ENCODE assay signal across 23 cellular contexts in the genomic region with DNA sequence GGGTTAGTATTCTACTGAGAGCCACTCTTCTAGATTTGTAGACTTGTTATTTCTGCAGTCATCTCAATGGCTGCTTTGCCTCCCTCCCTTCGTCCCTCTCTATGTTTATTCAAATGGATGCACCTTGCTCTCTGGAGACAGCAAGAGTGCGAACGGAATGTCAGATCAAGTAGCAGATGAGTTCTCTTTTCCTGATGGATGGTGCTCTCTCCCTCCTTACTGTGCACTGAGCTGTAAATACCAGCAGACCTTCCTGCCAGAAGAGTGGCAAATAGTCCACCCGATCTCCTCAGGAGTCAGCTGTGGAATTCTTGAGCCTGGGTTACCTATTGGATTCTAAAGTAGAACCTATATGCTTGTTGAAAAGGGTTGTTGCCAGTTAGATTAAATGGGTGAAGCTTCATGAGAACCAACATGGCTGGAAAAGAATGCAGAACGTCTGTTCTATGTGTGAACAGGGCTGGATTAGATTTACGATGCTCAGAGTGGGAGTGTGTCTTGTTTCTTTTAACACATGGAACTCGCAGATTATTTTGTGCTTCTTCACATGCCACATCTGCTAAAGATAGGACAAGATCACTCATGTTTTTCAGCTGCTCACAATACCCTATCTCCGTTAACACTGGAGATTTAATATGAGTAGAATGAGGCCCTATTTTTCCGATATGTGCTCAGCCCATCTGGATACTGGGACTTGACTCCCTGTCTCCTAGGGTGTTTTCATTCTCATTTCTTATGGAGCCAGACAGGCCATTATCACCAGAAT. TPM values are rescaled to one million over a fixed set of nuclear protein-coding genes. Genes with fewer than 3 reads are reported as not detected.
DNase-seq lines count a peak whose midpoint lies in the region; TF ChIP-seq lines count a peak whose summit lies in the region.
"Had no signal": no experiment of that assay in that cellular context is flagged by ENCODE, and none has a peak within 500 bp of the region (broad histone marks: within the 10 kb centered on the region; RNA-seq: fewer than 3 reads in every experiment).

No MANE protein-coding gene starts in this region.

- H3K27ac ChIP-seq in HUES48 (ENCODE audit: low read depth, low read length) = peak overlapping the region; percentile 2
- H3K27ac ChIP-seq in parathyroid adenoma = peak overlapping the region; percentile 3
- H3K27ac ChIP-seq: ascending aorta, foreskin keratinocyte, neutrophil, psoas muscle, skin epidermis, tibial artery had no signal

- TF ChIP-seq CTCF in brain (conservative IDR thresholded peaks at IDR 0.05) (no peak), parathyroid adenoma (IDR thresholded peaks at IDR 0.05) (no peak)

- H3K4me3 Mint-ChIP-seq in brain = peak overlapping the region; percentile 15 to 97 (median 60)
- H3K4me3 Mint-ChIP-seq: activated naive CD4-positive, alpha-beta T cell treated with anti-CD3 and anti-CD28 coated beads for 36 hours; central memory CD8-positive, alpha-beta T cell; stimulated activated memory B cell treated with anti-CD40 and anti-IgM and Interleukin-4, amounts not matched to agents 10 μg/mL and 1 μg/mL and 100 μg/mL, for 72 hours had no signal

- H3K27ac Mint-ChIP-seq in brain = peak overlapping the region; percentile 3 to 64 (median 32)
- H3K27ac Mint-ChIP-seq: stimulated activated memory B cell treated with anti-CD40 and anti-IgM and Interleukin-4, amounts not matched to agents 10 μg/mL and 1 μg/mL and 100 μg/mL, for 72 hours; T-helper 1 cell treated with Interleukin-12 subunit alpha and Interleukin-12 subunit beta and Interleukin-4 antibody, amounts not matched to agents 30 μg/mL and 1 μg/mL, for 36 hours had no signal

- H3K4me1 Mint-ChIP-seq in brain = peaks cover 64% of the 10 kb centered on the region

- H3K4me1 ChIP-seq in HUES48 (ENCODE audit: control insufficient read depth, insufficient read depth, low read length) (peaks cover 59% of the 10 kb centered on the region), parathyroid adenoma (peaks cover 26% of the 10 kb centered on the region)
- H3K4me1 ChIP-seq: foreskin keratinocyte, psoas muscle had no signal

- H3K4me2 ChIP-seq in parathyroid adenoma (ENCODE audit: low read length) = no peak overlapping the region

- H3K4me3 ChIP-seq in HUES48 (ENCODE audit: low read depth, low read length) (peak overlapping the region; percentile 20; the same call in 1 of the 2 replicates), parathyroid adenoma (ENCODE audit: low read depth, low read length) (no peak overlapping the region)
- H3K4me3 ChIP-seq: ascending aorta, psoas muscle, skin epidermis, tibial artery had no signal

- H3K9ac ChIP-seq in HUES48 (ENCODE audit: low read depth, low read length) (no peak overlapping the region; the same call in 1 of the 2 replicates), parathyroid adenoma (no peak overlapping the region)

- DNase-seq in NCI-H524 (lab: John Stamatoyannopoulos, UW) = peak; percentile 20 to 76
- no peak for DNase-seq in NCI-H524 treated with DMSO at 0.1 percent for 48 hours (lab: John Stamatoyannopoulos, UW)
- no peak for DNase-seq in COLO829 (ENCODE audit: low spot score)
- no peak for DNase-seq in NCI-H82 (lab: John Stamatoyannopoulos, UW)
- DNase-seq in HT-29 (ENCODE audit: low spot score) = no peak
- DNase-seq: activated naive CD4-positive, alpha-beta T cell treated with anti-CD3 and anti-CD28 coated beads for 36 hours; DMS79; foreskin keratinocyte; NCI-H510A treated with DMSO at 0.1 percent for 48 hours; psoas muscle; stimulated activated CD4-positive, alpha-beta T cell treated with anti-CD3 and anti-CD28 coated beads, Interleukin-1b, Interleukin-23, amount 100 ng/mL, for 48 hours; tibial artery had no signal

- H3K27me3 ChIP-seq in HUES48 (ENCODE audit: control insufficient read depth, insufficient read depth, low read length) (peaks cover 13% of the 10 kb centered on the region), parathyroid adenoma (ENCODE audit: control insufficient read depth, insufficient read depth, low read length) (no peaks in the 10 kb centered on the region)
- H3K27me3 ChIP-seq: ascending aorta, tibial artery had no signal

- H3K9me3 ChIP-seq in HUES48 (ENCODE audit: control insufficient read depth, insufficient read depth, low read length) (no peaks in the 10 kb centered on the region), parathyroid adenoma (ENCODE audit: control insufficient read depth, low read length) (no peaks in the 10 kb centered on the region)
- H3K9me3 ChIP-seq: ascending aorta, neutrophil, psoas muscle, tibial artery had no signal

- H3K9me3 Mint-ChIP-seq in brain = peaks cover 0 to 5% (median 0%) of the 10 kb centered on the region in 5 experiments
- H3K9me3 Mint-ChIP-seq: activated naive CD4-positive, alpha-beta T cell treated with anti-CD3 and anti-CD28 coated beads for 36 hours; central memory CD8-positive, alpha-beta T cell; stimulated activated memory B cell treated with anti-CD40 and anti-IgM and Interleukin-4, amounts not matched to agents 10 μg/mL and 1 μg/mL and 100 μg/mL, for 72 hours had no signal

- no peak overlapping the region for H2AFZ ChIP-seq in parathyroid adenoma

- H3K36me3 Mint-ChIP-seq in brain = peaks cover 15% of the 10 kb centered on the region
- H3K36me3 Mint-ChIP-seq: stimulated activated memory B cell treated with anti-CD40 and anti-IgM and Interleukin-4, amounts not matched to agents 10 μg/mL and 1 μg/mL and 100 μg/mL, for 72 hours had no signal

- H3K36me3 ChIP-seq in HUES48 (ENCODE audit: control insufficient read depth, insufficient read depth, low read length) (no peaks in the 10 kb centered on the region), parathyroid adenoma (ENCODE audit: control insufficient read depth, insufficient read depth, low read length) (no peaks in the 10 kb centered on the region)
- H3K36me3 ChIP-seq: ascending aorta, neutrophil, tibial artery had no signal

- H3K27me3 Mint-ChIP-seq in brain = peaks cover 19% of the 10 kb centered on the region
- H3K27me3 Mint-ChIP-seq: central memory CD8-positive, alpha-beta T cell had no signal

- peaks cover 17% of the 10 kb centered on the region for H3K79me2 ChIP-seq in parathyroid adenoma

RNA-seq across cellular contexts. Expression of a gene that starts 6.1 kb away (rescaled TPM):
- 181 TPM for polyA plus RNA-seq in brain (ENCODE audit: insufficient read depth, low read depth, low replicate concordance)
- 0.10 TPM in 1 of 2 replicates, not detected in the other for total RNA-seq in HT-29 (2014; rRNA removed; shearing (Covaris generic))
- total RNA-seq: A172, lung microvascular endothelial cell had no signal

Comparison
In these comparisons a context has a peak if more than half of its experiments do, and no peak if none do; other contexts are left out.
1. DNase-seq: peak in NCI-H524 (2 of 2); none in NCI-H524 treated with DMSO at 0.1 percent for 48 hours (single experiment), COLO829 (single experiment), NCI-H82 (single experiment) and HT-29 (single experiment).